Comparison of ENCODE assay signal across 9 cellular contexts in genomic region chr4:139988863-139989765, GRCh38.
DNase-seq lines count a peak whose midpoint lies in the region; ATAC-seq, FAIRE-seq and TF ChIP-seq lines count a peak whose summit lies in the region.
"Had no signal": no experiment of that assay in that cellular context is flagged by ENCODE, and none has a peak within 500 bp of the region (broad histone marks: within the 10 kb centered on the region; RNA-seq: fewer than 3 reads in every experiment).

No MANE protein-coding gene starts in this region.

- H3K36me3 ChIP-seq in SJCRH30: no peaks in the 10 kb centered on the region
- H3K36me3 ChIP-seq in esophagus squamous epithelium: no peaks in the 10 kb centered on the region
- no peaks in the 10 kb centered on the region for H3K36me3 ChIP-seq in pancreas
- no peaks in the 10 kb centered on the region for H3K36me3 ChIP-seq in CD8-positive, alpha-beta memory T cell (ENCODE audit: insufficient read depth, low read length)

- H3K36me3 Mint-ChIP-seq in CD8-positive, alpha-beta memory T cell: peaks cover 0 to 5% (median 0%) of the 10 kb centered on the region in 3 donors

- intact Hi-C loops in esophagus squamous epithelium (cut with DNase I) (no loop called here), pancreas (cut with DNase I) (no loop called here)

- TF ChIP-seq CTCF in esophagus squamous epithelium (IDR thresholded peaks at IDR 0.05) (no peak), pancreas (IDR thresholded peaks at IDR 0.05) (no peak)

- no peak overlapping the region for H3K4me3 Mint-ChIP-seq in CD8-positive, alpha-beta memory T cell

- H3K4me1 Mint-ChIP-seq in CD8-positive, alpha-beta memory T cell: no peaks in the 10 kb centered on the region

- H3K4me3 ChIP-seq in SJCRH30 (no peak overlapping the region), esophagus squamous epithelium (no peak overlapping the region), pancreas (no peak overlapping the region)
- H3K4me3 ChIP-seq in CD8-positive, alpha-beta memory T cell (ENCODE audit: low read length): no peak overlapping the region

- H3K27me3 ChIP-seq in SJCRH30 (no peaks in the 10 kb centered on the region), esophagus squamous epithelium (no peaks in the 10 kb centered on the region), pancreas (no peaks in the 10 kb centered on the region)
- H3K27me3 ChIP-seq in CD8-positive, alpha-beta memory T cell (ENCODE audit: insufficient read depth, low read length, poor library complexity, severe bottlenecking): no peaks in the 10 kb centered on the region

- H3K4me1 ChIP-seq in SJCRH30 (peaks cover 17% of the 10 kb centered on the region), esophagus squamous epithelium (peaks cover 4 to 43% (median 14%) of the 10 kb centered on the region in 3 donors), pancreas (peaks cover 10 to 19% (median 12%) of the 10 kb centered on the region in 3 donors)
- no peaks in the 10 kb centered on the region for H3K4me1 ChIP-seq in CD8-positive, alpha-beta memory T cell (ENCODE audit: insufficient read depth, low read length)

- FAIRE-seq in pancreas (lab: Jason Lieb, UNC): no peak

- no peaks in the 10 kb centered on the region for H3K9me3 ChIP-seq in SJCRH30 (replicated peaks)
- no peaks in the 10 kb centered on the region for H3K9me3 ChIP-seq in esophagus squamous epithelium
- no peaks in the 10 kb centered on the region for H3K9me3 ChIP-seq in pancreas
- H3K9me3 ChIP-seq in CD8-positive, alpha-beta memory T cell (ENCODE audit: low read length): no peaks in the 10 kb centered on the region

- peaks cover 3% of the 10 kb centered on the region in 2 donors for H3K27me3 Mint-ChIP-seq in CD8-positive, alpha-beta memory T cell

- peaks cover 0 to 6% (median 4%) of the 10 kb centered on the region in 5 donors for H3K9me3 Mint-ChIP-seq in CD8-positive, alpha-beta memory T cell

- POLR2A ChIA-PET in CD8-positive, alpha-beta memory T cell (lab: Charles Lee): no interaction called here

- WGBS in esophagus squamous epithelium, 2 donors: 32 to 60% methylated on average over 14 to 16 of the region's 17 CpGs
- WGBS in pancreas, 2 donors: 81 to 84% methylated on average over 17 of the region's 17 CpGs

- H3K27ac Mint-ChIP-seq in CD8-positive, alpha-beta memory T cell: no peak overlapping the region

- peak in 3 of 4 donors; percentile 56 to 78 (median 77) for ATAC-seq in pancreas
- no peak for ATAC-seq in GM18520 (IDR thresholded peaks at IDR 0.05; ENCODE audit: unreplicated experiment)
- ATAC-seq: left colon had no signal

- no peak for TF ChIP-seq POLR2A in esophagus squamous epithelium (IDR thresholded peaks at IDR 0.05)

- CTCF ChIA-PET in CD8-positive, alpha-beta memory T cell (lab: Charles Lee): no interaction called here

- DNase-seq in GM04504 (ENCODE audit: low read depth): peak; percentile 80
- peak; percentile 40 to 53 for DNase-seq in SJCRH30
- DNase-seq in esophagus squamous epithelium (lab: John Stamatoyannopoulos, UW): no peak
- peak in 1 of 6 donors; percentile 35 for DNase-seq in pancreas
- no peak for DNase-seq in CD8-positive, alpha-beta memory T cell
- no peak for DNase-seq in KG1 (lab: John Stamatoyannopoulos, UW)
- DNase-seq in NOMO-1 (lab: John Stamatoyannopoulos, UW; ENCODE audit: unreplicated experiment in 2 of 2): no peak

- H3K27ac ChIP-seq in SJCRH30 (no peak overlapping the region), esophagus squamous epithelium (peak overlapping the region; percentile 18 to 71 (median 64)), pancreas (no peak overlapping the region)
- no peak overlapping the region for H3K27ac ChIP-seq in CD8-positive, alpha-beta memory T cell (ENCODE audit: low read depth, low read length)

Comparison
In these comparisons a context has a peak if more than half of its experiments do, and no peak if none do; other contexts are left out.
1. DNase-seq: peak in GM04504 (single experiment) and SJCRH30 (2 of 2); none in esophagus squamous epithelium (single experiment), CD8-positive, alpha-beta memory T cell (0 of 5), KG1 (single experiment) and NOMO-1 (0 of 2).
2. H3K27ac ChIP-seq: peak in esophagus squamous epithelium (4 of 4); none in SJCRH30 (single experiment), pancreas (0 of 4) and CD8-positive, alpha-beta memory T cell (single experiment).